In the genomic region with DNA sequence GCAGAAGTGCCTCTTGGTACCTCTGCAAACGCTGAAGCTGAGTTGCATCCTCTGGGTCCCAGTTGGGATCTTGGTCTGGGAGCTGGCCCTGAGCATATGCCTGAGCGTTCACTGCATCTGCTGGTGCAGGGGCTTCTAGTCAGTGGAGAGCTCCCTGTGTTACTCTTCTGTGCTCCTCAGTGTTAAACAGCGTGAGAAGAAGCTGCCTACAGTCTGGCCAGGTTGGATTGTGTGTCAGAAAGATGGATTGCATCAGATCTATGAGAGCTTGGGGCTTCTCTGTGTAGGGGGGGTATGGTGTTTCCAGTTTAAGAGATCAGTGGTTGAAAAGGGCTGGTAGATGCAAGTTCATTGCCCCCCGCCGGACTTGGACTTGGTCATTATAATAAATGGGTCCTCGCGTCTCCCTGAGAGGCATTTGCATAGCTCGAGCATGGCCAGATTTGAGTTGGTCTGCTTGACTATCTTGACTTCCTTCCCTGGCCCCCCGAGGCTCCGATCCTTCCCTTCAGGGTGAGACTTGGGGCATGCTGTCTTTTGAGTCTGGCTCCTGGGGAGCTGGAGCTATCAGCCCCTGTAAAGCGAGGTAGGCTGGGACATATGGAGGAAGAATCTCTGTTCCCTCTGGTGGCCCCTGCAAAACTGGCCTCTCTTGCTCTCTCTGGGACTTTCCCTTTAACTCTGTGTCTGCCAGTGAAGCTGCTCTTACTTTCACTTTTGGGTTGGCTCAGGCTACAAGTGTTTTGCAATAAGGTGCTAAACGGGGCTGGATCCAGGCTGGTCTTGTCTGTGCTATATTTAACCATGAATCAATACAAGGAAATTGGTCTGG, we compare ENCODE assay signal across 8 cellular contexts. TPM values are rescaled to one million over a fixed set of nuclear protein-coding genes. Genes with fewer than 3 reads are reported as not detected.
DNase-seq lines count a peak whose midpoint lies in the region; ATAC-seq and TF ChIP-seq lines count a peak whose summit lies in the region.

No MANE protein-coding gene starts in this region.

- peaks cover 11 to 28% (median 20%) of the 10 kb centered on the region in 4 donors for H3K4me1 Mint-ChIP-seq in CD4-positive, CD25-positive, alpha-beta regulatory T cell

- intact Hi-C loops in transverse colon (cut with DNase I; ENCODE audit: low total_unique reads) = no loop called here

- POLR2A ChIA-PET in RWPE1 (lab: Yijun Ruan, JAX; ENCODE audit: low non-redundant PET) = no interaction called here

- ATAC-seq in CD4-positive, CD25-positive, alpha-beta regulatory T cell (ENCODE audit: low read depth in 2 of 2) = peak; percentile 76 to 83
- ATAC-seq in GM21737 (IDR thresholded peaks at IDR 0.05; ENCODE audit: unreplicated experiment) = peak; percentile 68

- WGBS in transverse colon (ENCODE audit: low coverage in 1 of 2), 2 donors = 37 to 60% methylated on average over 1 to 12 of the region's 12 CpGs

- H3K9ac ChIP-seq in mucosa of stomach (ENCODE audit: low read length) = peak overlapping the region; percentile 3

- H3K27me3 ChIP-seq in CD4-positive, CD25-positive, alpha-beta regulatory T cell (ENCODE audit: control insufficient read depth, insufficient read depth, low read length) = no peaks in the 10 kb centered on the region
- H3K27me3 ChIP-seq in mucosa of stomach (ENCODE audit: control insufficient read depth, insufficient read depth, low read length) = no peaks in the 10 kb centered on the region
- H3K27me3 ChIP-seq in transverse colon = no peaks in the 10 kb centered on the region

- no peaks in the 10 kb centered on the region for H3K36me3 ChIP-seq in CD4-positive, CD25-positive, alpha-beta regulatory T cell (ENCODE audit: control insufficient read depth, insufficient read depth, low read length)
- no peaks in the 10 kb centered on the region for H3K36me3 ChIP-seq in mucosa of stomach (ENCODE audit: control insufficient read depth, insufficient read depth, low read length)
- no peaks in the 10 kb centered on the region for H3K36me3 ChIP-seq in transverse colon

- peak overlapping the region; percentile 86 to 91 (median 88) for H3K4me3 Mint-ChIP-seq in CD4-positive, CD25-positive, alpha-beta regulatory T cell

- H3K4me1 ChIP-seq in CD4-positive, CD25-positive, alpha-beta regulatory T cell (ENCODE audit: control insufficient read depth, insufficient read depth, low read length, poor library complexity, severe bottlenecking) = peaks cover 11% of the 10 kb centered on the region
- H3K4me1 ChIP-seq in mucosa of stomach (ENCODE audit: control insufficient read depth, insufficient read depth, low read length) (peaks cover 10% of the 10 kb centered on the region), transverse colon (peaks cover 6 to 14% (median 6%) of the 10 kb centered on the region in 4 donors)

- in situ Hi-C loops in transverse colon (cut with MboI; ENCODE audit: low pct_ligation_motif_present in 1 of 4, low pct_unique_long_range_greater_than_20kb in 1 of 4, low sequenced_read_pairs in 3 of 4) = loop anchor here in 2 of 4 donors (25.0 kb wide), 1 partner anchor 389 kb away; a partner anchor contains a TSS

- peak in 2 of 3 donors; percentile 34 to 85 for DNase-seq in CD4-positive, CD25-positive, alpha-beta regulatory T cell
- peak; percentile 16 for DNase-seq in RWPE1 (ENCODE audit: low spot score)
- peak; percentile 23 for DNase-seq in central memory CD4-positive, alpha-beta T cell
- peak; percentile 21 for DNase-seq in transverse colon
- DNase-seq in iPS-NIHi11 (ENCODE audit: low spot score) = no peak
- no peak for DNase-seq in NCI-H1694 treated with DMSO at 0.1 percent for 48 hours (lab: John Stamatoyannopoulos, UW)

- peak overlapping the region; percentile 84 to 95 (median 87) for H3K27ac Mint-ChIP-seq in CD4-positive, CD25-positive, alpha-beta regulatory T cell

- H3K4me3 ChIP-seq in CD4-positive, CD25-positive, alpha-beta regulatory T cell (ENCODE audit: low read depth, low read length) = peak overlapping the region; percentile 77
- H3K4me3 ChIP-seq in mucosa of stomach (ENCODE audit: low read length) (peak overlapping the region; percentile 1), transverse colon (peak overlapping the region; percentile 1 to 38 (median 20))

- H3K9me3 ChIP-seq in CD4-positive, CD25-positive, alpha-beta regulatory T cell (ENCODE audit: control insufficient read depth in 2 of 2, low read length in 2 of 2) = no peaks in the 10 kb centered on the region
- H3K9me3 ChIP-seq in mucosa of stomach (ENCODE audit: control insufficient read depth, low read length) (no peaks in the 10 kb centered on the region), transverse colon (no peaks in the 10 kb centered on the region)

- H3K36me3 Mint-ChIP-seq in CD4-positive, CD25-positive, alpha-beta regulatory T cell = no peaks in the 10 kb centered on the region

- TF ChIP-seq EP300 in transverse colon (IDR thresholded peaks at IDR 0.05; ENCODE audit: low read depth) = no peak

- no peak overlapping the region for H3K27ac ChIP-seq in CD4-positive, CD25-positive, alpha-beta regulatory T cell (ENCODE audit: insufficient read depth, low read length, poor library complexity, severe bottlenecking)
- H3K27ac ChIP-seq in RWPE1 = no peak overlapping the region
- peak overlapping the region in 2 of 4 donors; percentile 7 to 20 for H3K27ac ChIP-seq in transverse colon

- TF ChIP-seq CTCF in RWPE1 (conservative IDR thresholded peaks at IDR 0.05; ENCODE audit: low read depth) (no peak), transverse colon (IDR thresholded peaks at IDR 0.05) (no peak)

- no peaks in the 10 kb centered on the region for H3K9me3 Mint-ChIP-seq in CD4-positive, CD25-positive, alpha-beta regulatory T cell

- CTCF ChIA-PET in RWPE1 (lab: Yijun Ruan, JAX) = no interaction called here

- no peak for TF ChIP-seq POLR2A in transverse colon (IDR thresholded peaks at IDR 0.05)

- H3K27me3 Mint-ChIP-seq in CD4-positive, CD25-positive, alpha-beta regulatory T cell = peaks cover 8% of the 10 kb centered on the region

RNA-seq across cellular contexts. Expression of a gene that starts 52.9 kb away (rescaled TPM):
- not detected for total RNA-seq in CD4-positive, CD25-positive, alpha-beta regulatory T cell
- polyA plus RNA-seq in CD4-positive, CD25-positive, alpha-beta regulatory T cell = not detected
- total RNA-seq in transverse colon = not detected

Comparison
In these comparisons a context has a peak if more than half of its experiments do, and no peak if none do; other contexts are left out.
1. DNase-seq: peak in CD4-positive, CD25-positive, alpha-beta regulatory T cell (2 of 3), RWPE1 (single experiment), central memory CD4-positive, alpha-beta T cell (single experiment) and transverse colon (single experiment); none in iPS-NIHi11 (single experiment) and NCI-H1694 treated with DMSO at 0.1 percent for 48 hours (single experiment).
2. H3K4me3 ChIP-seq: peak in every context shown above with its lines; median percentile 77 in CD4-positive, CD25-positive, alpha-beta regulatory T cell; 20 in transverse colon; 1 in mucosa of stomach.